7 cellular contexts compared by ENCODE assay signal in genomic region chr14:61662437-61663311, GRCh38. TPM values are rescaled to one million over a fixed set of nuclear protein-coding genes. Genes with fewer than 3 reads are reported as not detected.
DNase-seq lines count a peak whose midpoint lies in the region; ATAC-seq, FAIRE-seq and TF ChIP-seq lines count a peak whose summit lies in the region.

No MANE protein-coding gene starts in this region.

- no peaks in the 10 kb centered on the region; the same call in 2 of the 3 replicates for H3K9me3 Mint-ChIP-seq in GM23338
- H3K9me3 Mint-ChIP-seq in activated CD4-positive, alpha-beta T cell treated with anti-CD3 and anti-CD28 coated beads, Interleukin-2, amount 10 ng/mL, durations not matched to agents 24 days and 14 days = peaks cover 3% of the 10 kb centered on the region

- H3K27me3 ChIP-seq in GM23338 (ENCODE audit: insufficient read depth) = no peaks in the 10 kb centered on the region
- H3K27me3 ChIP-seq in endothelial cell of umbilical vein (ENCODE audit: control insufficient read depth in 2 of 2, insufficient read depth in 2 of 2, low read length in 2 of 2) = no peaks in the 10 kb centered on the region
- no peaks in the 10 kb centered on the region for H3K27me3 ChIP-seq in trophoblast cell (ENCODE audit: insufficient read depth, low read length)

- no peak overlapping the region for H3K27ac Mint-ChIP-seq in GM23338
- H3K27ac Mint-ChIP-seq in activated CD4-positive, alpha-beta T cell treated with anti-CD3 and anti-CD28 coated beads, Interleukin-2, amount 10 ng/mL, durations not matched to agents 24 days and 14 days = peak overlapping the region; percentile 95

- no TSS peak for BruUV-seq in endothelial cell of umbilical vein (replicated peaks; lab: Mats Ljungman, UMichigan)

- no peaks in the 10 kb centered on the region for H3K9me1 ChIP-seq in endothelial cell of umbilical vein (replicated peaks; ENCODE audit: control insufficient read depth, extremely low read depth, insufficient read depth, low read length)

- no peaks in the 10 kb centered on the region for H4K20me1 ChIP-seq in GM23338 (replicated peaks; ENCODE audit: insufficient read depth)
- no peaks in the 10 kb centered on the region for H4K20me1 ChIP-seq in endothelial cell of umbilical vein (replicated peaks; ENCODE audit: control insufficient read depth, extremely low read depth, insufficient read depth, low read length)

- peaks cover 4% of the 10 kb centered on the region for H3K27me3 Mint-ChIP-seq in GM23338 (ENCODE audit: insufficient read depth, low read depth, poor library complexity)
- H3K27me3 Mint-ChIP-seq in activated CD4-positive, alpha-beta T cell treated with anti-CD3 and anti-CD28 coated beads, Interleukin-2, amount 10 ng/mL, durations not matched to agents 24 days and 14 days = no peaks in the 10 kb centered on the region

- peak overlapping the region; percentile 7 for H4K91ac ChIP-seq in trophoblast cell (ENCODE audit: low read depth, low read length)

- CTCF ChIA-PET in endothelial cell of umbilical vein (lab: Charles Lee) = interaction anchor here (1.5 kb wide), 1 partner anchor 42 kb away, joined by 3 read pairs; no protein-coding TSS in a partner anchor

- H4K12ac ChIP-seq in trophoblast cell (ENCODE audit: low read depth, low read length) = no peak overlapping the region

- H3K79me2 ChIP-seq in GM23338 (replicated peaks; ENCODE audit: insufficient read depth) (no peaks in the 10 kb centered on the region), endothelial cell of umbilical vein (ENCODE audit: control insufficient read depth, insufficient read depth, low read length) (no peaks in the 10 kb centered on the region), trophoblast cell (ENCODE audit: control insufficient read depth, insufficient read depth, low read length, poor library complexity) (no peaks in the 10 kb centered on the region)

- H3K23ac ChIP-seq in trophoblast cell (ENCODE audit: low read length) = no peak overlapping the region

- FAIRE-seq in endothelial cell of umbilical vein (lab: Jason Lieb, UNC) = peak; percentile 80

- H3K4me3 Mint-ChIP-seq in GM23338 = no peak overlapping the region
- H3K4me3 Mint-ChIP-seq in activated CD4-positive, alpha-beta T cell treated with anti-CD3 and anti-CD28 coated beads, Interleukin-2, amount 10 ng/mL, durations not matched to agents 24 days and 14 days = peak overlapping the region; percentile 70

- H4K8ac ChIP-seq in trophoblast cell (ENCODE audit: low read depth, low read length) = no peak overlapping the region

- peak overlapping the region; percentile 72; the same call in 1 of the 2 replicates for H2AFZ ChIP-seq in GM23338
- peak overlapping the region; percentile 67 for H2AFZ ChIP-seq in endothelial cell of umbilical vein (ENCODE audit: low read depth, low read length)
- no peak overlapping the region for H2AFZ ChIP-seq in trophoblast cell (ENCODE audit: insufficient read depth, low read length, poor library complexity)

- intact Hi-C loops in activated CD4-positive, alpha-beta T cell treated with anti-CD3 and anti-CD28 coated beads, Interleukin-2, amount 10 ng/mL, durations not matched to agents 24 days and 14 days (cut with micrococcal nuclease) = loop anchor here (1.0 to 5.0 kb wide), 10 partner anchors 9 to 910 kb away; partner anchors contain the start of gene HIF1A
- intact Hi-C loops in endothelial cell of umbilical vein (cut with micrococcal nuclease) = loop anchor here (1.0 kb wide), 1 partner anchor 9 kb away; no protein-coding TSS in a partner anchor

- peaks cover 6% of the 10 kb centered on the region; the same call in 1 of the 2 replicates for H3K9me2 ChIP-seq in GM23338 (ENCODE audit: insufficient read depth)

- H3K4me1 ChIP-seq in GM23338 (ENCODE audit: insufficient read depth) = no peaks in the 10 kb centered on the region
- H3K4me1 ChIP-seq in endothelial cell of umbilical vein (ENCODE audit: control insufficient read depth, extremely low read depth, insufficient read depth, low read length) = peaks cover 29% of the 10 kb centered on the region
- no peaks in the 10 kb centered on the region for H3K4me1 ChIP-seq in trophoblast cell (ENCODE audit: control insufficient read depth in 1 of 2, insufficient read depth in 2 of 2, low read length in 2 of 2)

- no CpG with 5 or more reads among the region's 13 CpGs for WGBS in trophoblast cell (ENCODE audit: extremely low coverage, insufficient coverage, insufficient read length)

- H3K36me3 Mint-ChIP-seq in GM23338 (ENCODE audit: low read depth) = no peaks in the 10 kb centered on the region
- H3K36me3 Mint-ChIP-seq in activated CD4-positive, alpha-beta T cell treated with anti-CD3 and anti-CD28 coated beads, Interleukin-2, amount 10 ng/mL, durations not matched to agents 24 days and 14 days (ENCODE audit: low read depth) = peaks cover 4% of the 10 kb centered on the region

- ATAC-seq in GM18502 (IDR thresholded peaks at IDR 0.05; ENCODE audit: poor library complexity, unreplicated experiment) = peak; percentile 84
- no peak for ATAC-seq in GM23338

- no peak overlapping the region for H3K18ac ChIP-seq in trophoblast cell (ENCODE audit: low read length)

- peak overlapping the region; percentile 9 for H2BK5ac ChIP-seq in trophoblast cell (ENCODE audit: low read depth, low read length, poor library complexity)

- no peak for TF ChIP-seq POLR2A in endothelial cell of umbilical vein (IDR thresholded peaks at IDR 0.05; ENCODE audit: low read depth, low read length)

- no peak overlapping the region for H3K4me2 ChIP-seq in GM23338
- H3K4me2 ChIP-seq in endothelial cell of umbilical vein (ENCODE audit: insufficient read depth, low read length) = peak overlapping the region; percentile 55
- H3K4me2 ChIP-seq in trophoblast cell (ENCODE audit: low read length) = no peak overlapping the region

- TF ChIP-seq CTCF in GM23338 (conservative IDR thresholded peaks at IDR 0.05; ENCODE audit: low read depth in 2 of 2) = no peak
- TF ChIP-seq CTCF in endothelial cell of umbilical vein (IDR thresholded peaks at IDR 0.05; ENCODE audit: extremely low read depth in 1 of 2, insufficient read depth in 1 of 2, low read depth in 1 of 2, low read length in 2 of 2) = no peak

- H2AK5ac ChIP-seq in trophoblast cell (ENCODE audit: low read length) = no peak overlapping the region

- H3F3A ChIP-seq in GM23338 (replicated peaks; ENCODE audit: low read depth) = no peaks in the 10 kb centered on the region

- POLR2A ChIA-PET in endothelial cell of umbilical vein (lab: Charles Lee) = no interaction called here

- no peak overlapping the region for H3K4ac ChIP-seq in trophoblast cell (ENCODE audit: low read depth, low read length)

- DNase-seq in GM23338 (ENCODE audit: low spot score) (peak; percentile 36), LHCN-M2 (ENCODE audit: low read depth) (peak; percentile 89), endothelial cell of umbilical vein (ENCODE audit: low read depth, low spot score) (peak; percentile 49), trophoblast cell (peak; percentile 48 to 65), NCI-H446 treated with DMSO at 0.1 percent for 48 hours (lab: John Stamatoyannopoulos, UW) (no peak)
- DNase-seq in activated CD4-positive, alpha-beta T cell treated with anti-CD3 and anti-CD28 coated beads, Interleukin-2, amount 10 ng/mL, durations not matched to agents 24 days and 14 days = peak; percentile 90

- dilution Hi-C loops in endothelial cell of umbilical vein (cut with MboI; ENCODE audit: extremely low pct_ligation_motif_present, low sequenced_read_pairs) = no loop called here

- H3K14ac ChIP-seq in trophoblast cell (ENCODE audit: low read length) = no peak overlapping the region

- H3K9me3 ChIP-seq in endothelial cell of umbilical vein (replicated peaks; ENCODE audit: control insufficient read depth, insufficient read depth, low read length) = no peaks in the 10 kb centered on the region
- H3K9me3 ChIP-seq in trophoblast cell (ENCODE audit: insufficient read depth, low read depth, low read length) = no peaks in the 10 kb centered on the region

- H2BK120ac ChIP-seq in trophoblast cell (ENCODE audit: insufficient read depth, low read length, poor library complexity) = no peak overlapping the region

- H3K36me3 ChIP-seq in GM23338 (ENCODE audit: insufficient read depth) (no peaks in the 10 kb centered on the region), endothelial cell of umbilical vein (ENCODE audit: control insufficient read depth in 2 of 2, extremely low read depth in 1 of 2, insufficient read depth in 2 of 2, low read length in 2 of 2) (no peaks in the 10 kb centered on the region), trophoblast cell (ENCODE audit: control insufficient read depth in 1 of 2, insufficient read depth in 2 of 2, low read length in 2 of 2) (no peaks in the 10 kb centered on the region)

- peaks cover 9% of the 10 kb centered on the region; the same call in 2 of the 3 replicates for H3K4me1 Mint-ChIP-seq in GM23338
- peaks cover 66% of the 10 kb centered on the region for H3K4me1 Mint-ChIP-seq in activated CD4-positive, alpha-beta T cell treated with anti-CD3 and anti-CD28 coated beads, Interleukin-2, amount 10 ng/mL, durations not matched to agents 24 days and 14 days

- H2BK12ac ChIP-seq in trophoblast cell (ENCODE audit: low read length) = no peak overlapping the region

- no peaks in the 10 kb centered on the region for H3K79me1 ChIP-seq in trophoblast cell (ENCODE audit: low read length)

- no peak overlapping the region for H3K4me3 ChIP-seq in GM23338
- H3K4me3 ChIP-seq in endothelial cell of umbilical vein (replicated peaks in 1 of 3; ENCODE audit: insufficient read depth in 1 of 3, low read depth in 1 of 3, low read length in 3 of 3) = no peak overlapping the region
- H3K4me3 ChIP-seq in trophoblast cell (ENCODE audit: low read depth, low read length) = no peak overlapping the region

- H3K9ac ChIP-seq in endothelial cell of umbilical vein (replicated peaks; ENCODE audit: extremely low read depth, insufficient read depth, low read length) = peak overlapping the region; percentile 30
- H3K9ac ChIP-seq in trophoblast cell (ENCODE audit: low read length) = no peak overlapping the region

- H3K27ac ChIP-seq in GM23338 (ENCODE audit: low read depth) (no peak overlapping the region), endothelial cell of umbilical vein (ENCODE audit: insufficient read depth, low read depth, low read length) (peak overlapping the region; percentile 66), trophoblast cell (ENCODE audit: low read depth, low read length) (peak overlapping the region; percentile 63)

RNA-seq across cellular contexts. Expression of gene HIF1A, which starts 32.6 kb away (rescaled TPM):
- 242 and 253 TPM in 2 replicates for total RNA-seq in GM23338 (2014; rRNA removed; shearing (Covaris generic))
- 109 and 113 TPM in 2 replicates for polyA plus RNA-seq in GM23338 (2016; fragmentation: Nextera tagmentation; extraction: Ambion mirVana)
- total RNA-seq in LHCN-M2 (2014; rRNA removed) = 918 and 1,000 TPM in 2 replicates
- 299 TPM for polyA plus RNA-seq in LHCN-M2 (2012)
- total RNA-seq in activated CD4-positive, alpha-beta T cell treated with anti-CD3 and anti-CD28 coated beads, Interleukin-2, amount 10 ng/mL, durations not matched to agents 24 days and 14 days = 175 and 181 TPM in 2 replicates
- 179 and 180 TPM in 2 replicates for total RNA-seq in endothelial cell of umbilical vein
- 47.5 and 58.3 TPM in 2 replicates for polyA plus RNA-seq in endothelial cell of umbilical vein
- polyA plus RNA-seq in endothelial cell of umbilical vein (2011; cell fraction: cytosol; rRNA removed) = 54.8 and 55.8 TPM in 2 replicates
- 85.6 and 122 TPM in 2 replicates for polyA plus RNA-seq in endothelial cell of umbilical vein (2011; cell fraction: nucleus; rRNA removed)
- 80.0 and 108 TPM in 2 replicates for polyA plus RNA-seq in endothelial cell of umbilical vein (2012)
- polyA minus RNA-seq in endothelial cell of umbilical vein = 163 and 192 TPM in 2 replicates
- 137 TPM for polyA minus RNA-seq in endothelial cell of umbilical vein (2011; cell fraction: cytosol; rRNA and poly(A)+ RNA removed)
- polyA minus RNA-seq in endothelial cell of umbilical vein (2011; cell fraction: nucleus; rRNA and poly(A)+ RNA removed) = 189 and 207 TPM in 2 replicates
- 429 and 461 TPM in 2 replicates for polyA plus RNA-seq in trophoblast cell (2013)
